Comparison of ENCODE assay signal across 21 cellular contexts in genomic region chr3:177039875-177040274, GRCh38.
DNase-seq lines count a peak whose midpoint lies in the region; ATAC-seq, FAIRE-seq and TF ChIP-seq lines count a peak whose summit lies in the region.
"Had no signal": no experiment of that assay in that cellular context is flagged by ENCODE, and none has a peak within 500 bp of the region (broad histone marks: within the 10 kb centered on the region; RNA-seq: fewer than 3 reads in every experiment).

No MANE protein-coding gene starts in this region.

- no peak for DNase-seq in activated T-cell treated with anti-CD3 and anti-CD28 coated beads, Interleukin-2, amount 50 U/mL, for 24 hours
- DNase-seq in activated T-cell treated with anti-CD3 and anti-CD28 coated beads for 4 hours = no peak
- no peak for DNase-seq in H1 (ENCODE audit: low read depth in 1 of 2, low spot score in 2 of 2)
- no peak for DNase-seq in gastrocnemius medialis
- no peak for DNase-seq in RKO (ENCODE audit: low spot score)
- DNase-seq in mucosa of gallbladder (ENCODE audit: low spot score) = no peak
- DNase-seq: 8988T; activated B cell treated with CpG ODN at 0.5 μM for 24 hours; anterior cingulate cortex; C1 segment of cervical spinal cord; KG1; NCI-H82; RPMI8226; stimulated activated CD4-positive, alpha-beta T cell treated with anti-CD3 and anti-CD28 coated beads, Interleukin-4, amount 100 ng/mL, for 1 hour; T-helper 1 cell had no signal

- H3K18ac ChIP-seq in H1 (ENCODE audit: extremely low read depth, low read length) = no peak overlapping the region

- H4K91ac ChIP-seq in H1 (replicated peaks; ENCODE audit: insufficient read length, low read length) = no peak overlapping the region

- no peak for FAIRE-seq in H1 (lab: Jason Lieb, UNC)
- FAIRE-seq: colon had no signal

- H3K4me3 ChIP-seq in KMS-11 (IDR thresholded peaks at IDR 0.05; ENCODE audit: insufficient read depth, low read depth, low read length) (no peak overlapping the region), H1 (ENCODE audit: extremely low read depth in 1 of 4, insufficient read depth in 2 of 4, low read depth in 3 of 4, low read length in 4 of 4) (no peak overlapping the region), gastrocnemius medialis (no peak overlapping the region)
- H3K4me3 ChIP-seq: tibial nerve had no signal

- CTCF ChIA-PET in H1 (lab: Charles Lee; ENCODE audit: partially characterized antibody) = interaction anchor here (1.1 kb wide), 1 partner anchor 11 kb away, joined by 3 read pairs; no protein-coding TSS in a partner anchor

- H3K14ac ChIP-seq in H1 (ENCODE audit: insufficient read length) = no peak overlapping the region

- H4K20me1 ChIP-seq in KMS-11 (ENCODE audit: insufficient read depth) (no peaks in the 10 kb centered on the region), H1 (replicated peaks in 1 of 2; ENCODE audit: control insufficient read depth in 1 of 2, insufficient read depth in 2 of 2, low read length in 2 of 2) (peaks cover 1 to 3% of the 10 kb centered on the region in 2 experiments)

- peak overlapping the region; percentile 4 for H3K27ac Mint-ChIP-seq in activated T-cell treated with anti-CD3 and anti-CD28 coated beads, Interleukin-2, amount 50 U/mL, for 24 hours
- H3K27ac Mint-ChIP-seq: activated B cell treated with CpG ODN at 0.5 μM for 24 hours had no signal

- H3K27me3 ChIP-seq in KMS-11 (ENCODE audit: insufficient read depth, low read depth) (no peaks in the 10 kb centered on the region), H1 (replicated peaks in 1 of 4; ENCODE audit: control insufficient read depth in 3 of 4, extremely low read depth in 1 of 4, insufficient read depth in 3 of 4, low read length in 3 of 4) (no peaks in the 10 kb centered on the region), gastrocnemius medialis (no peaks in the 10 kb centered on the region)
- H3K27me3 ChIP-seq: neutrophil, tibial nerve had no signal

- no peak overlapping the region for H2BK15ac ChIP-seq in H1 (ENCODE audit: low read length)

- ATAC-seq in gastrocnemius medialis (no peak), GM21723 (IDR thresholded peaks at IDR 0.05; ENCODE audit: unreplicated experiment) (no peak)

- H3K9me3 ChIP-seq in H1 (ENCODE audit: insufficient read depth in 2 of 2, low read depth in 1 of 2, low read length in 1 of 2) (no peaks in the 10 kb centered on the region), gastrocnemius medialis (no peaks in the 10 kb centered on the region)
- H3K9me3 ChIP-seq: neutrophil had no signal

- TF ChIP-seq RAD21 in H1 (IDR thresholded peaks at IDR 0.05 in 1 of 2, conservative IDR thresholded peaks at IDR 0.05 in 1 of 2; ENCODE audit: low read depth in 2 of 2, low read length in 2 of 2) = no peak

- H2AK5ac ChIP-seq in H1 (ENCODE audit: low read depth, low read length) = no peak overlapping the region

- peaks cover 96% of the 10 kb centered on the region for H3K36me3 Mint-ChIP-seq in activated T-cell treated with anti-CD3 and anti-CD28 coated beads, Interleukin-2, amount 50 U/mL, for 24 hours (ENCODE audit: low read depth)

- H3K4ac ChIP-seq in H1 (replicated peaks; ENCODE audit: insufficient read length, low read depth, low read length) = no peak overlapping the region

- H3K79me2 ChIP-seq in KMS-11 (ENCODE audit: insufficient read depth, low read depth) = peaks cover 17% of the 10 kb centered on the region
- peaks cover 0 to 5% of the 10 kb centered on the region in 2 experiments; a peak in 1 of 4 replicates for H3K79me2 ChIP-seq in H1 (ENCODE audit: control insufficient read depth in 1 of 2, insufficient read depth in 2 of 2, low read length in 2 of 2)

- H2AFZ ChIP-seq in KMS-11 (ENCODE audit: low read depth) (no peak overlapping the region), H1 (ENCODE audit: low read length) (no peak overlapping the region)

- TF ChIP-seq CTCF in KMS-11 (conservative IDR thresholded peaks at IDR 0.05; ENCODE audit: low read depth, low read length) (no peak), H1 (IDR thresholded peaks at IDR 0.05; ENCODE audit: control extremely low read depth in 1 of 3, insufficient read depth in 1 of 3, low read depth in 1 of 3, low read length in 3 of 3) (no peak), gastrocnemius medialis (IDR thresholded peaks at IDR 0.05 in 4 of 5, conservative IDR thresholded peaks at IDR 0.05 in 1 of 5) (no peak)

- no peak overlapping the region for H3K56ac ChIP-seq in H1 (replicated peaks; ENCODE audit: insufficient read length, low read depth, low read length)

- no peak for TF ChIP-seq EP300 in H1 (IDR thresholded peaks at IDR 0.05; ENCODE audit: borderline replicate concordance in 1 of 2, low read depth in 2 of 2, low read length in 2 of 2)

- H3K4me2 ChIP-seq in KMS-11 (0 out of 2 replicates have a peak overlapping the region, but pooled peaks have one; percentile 6), H1 (ENCODE audit: insufficient read depth in 1 of 2, low read depth in 2 of 2, low read length in 2 of 2) (no peak overlapping the region)

- TF ChIP-seq POLR2A in H1 (IDR thresholded peaks at IDR 0.05; ENCODE audit: control extremely low read depth in 1 of 2, low read depth in 2 of 2, low read length in 2 of 2) (no peak), gastrocnemius medialis (IDR thresholded peaks at IDR 0.05) (no peak)

- no peak overlapping the region for H2BK5ac ChIP-seq in H1 (ENCODE audit: low read depth, low read length)

- H3K23me2 ChIP-seq in H1 (ENCODE audit: low read depth, low read length) = no peaks in the 10 kb centered on the region

- H4K5ac ChIP-seq in H1 (ENCODE audit: insufficient read length, low read depth, low read length) = no peak overlapping the region

- H3K4me3 Mint-ChIP-seq in activated T-cell treated with anti-CD3 and anti-CD28 coated beads, Interleukin-2, amount 50 U/mL, for 24 hours = no peak overlapping the region
- H3K4me3 Mint-ChIP-seq: activated B cell treated with CpG ODN at 0.5 μM for 24 hours, mesothelial cell of epicardium had no signal

- peaks cover 57% of the 10 kb centered on the region for H3K4me1 Mint-ChIP-seq in activated T-cell treated with anti-CD3 and anti-CD28 coated beads, Interleukin-2, amount 50 U/mL, for 24 hours (ENCODE audit: low read depth)

- whole genome bisulfite sequencing in H1 (ENCODE audit: extremely low coverage in 1 of 2, insufficient coverage in 1 of 2, insufficient read length in 1 of 2, insufficient replicate concordance in 2 of 2, low coverage in 1 of 2, low lambda C conversion rate in 2 of 2, missing lambda C conversion rate in 1 of 2), 2 experiments = 94% methylated on average over 3 of the region's 3 CpGs; no CpG with 5 or more reads in 1 of the 2 experiments

- intact Hi-C loops in gastrocnemius medialis (cut with DNase I; ENCODE audit: low total_unique reads) = loop anchor here (5.0 to 10.0 kb wide), 3 partner anchors 88 to 775 kb away; no protein-coding TSS in a partner anchor

- no peaks in the 10 kb centered on the region for H3K9me3 Mint-ChIP-seq in activated T-cell treated with anti-CD3 and anti-CD28 coated beads, Interleukin-2, amount 50 U/mL, for 24 hours

- H3K9ac ChIP-seq in KMS-11 (no peak overlapping the region; the same call in 1 of the 2 replicates), H1 (replicated peaks in 1 of 4; ENCODE audit: extremely low read depth in 1 of 4, low read depth in 3 of 4, low read length in 3 of 4) (no peak overlapping the region)

- no peaks in the 10 kb centered on the region for H3K27me3 Mint-ChIP-seq in activated T-cell treated with anti-CD3 and anti-CD28 coated beads, Interleukin-2, amount 50 U/mL, for 24 hours
- H3K27me3 Mint-ChIP-seq: activated B cell treated with CpG ODN at 0.5 μM for 24 hours had no signal

- H4K8ac ChIP-seq in H1 (ENCODE audit: extremely low read depth, insufficient read depth, low read length) = no peak overlapping the region

- H3K36me3 ChIP-seq in KMS-11 (ENCODE audit: insufficient read depth) (peaks cover 10% of the 10 kb centered on the region; the same call in 1 of the 2 replicates), H1 (ENCODE audit: control insufficient read depth in 2 of 4, insufficient read depth in 4 of 4, low read length in 3 of 4) (peaks cover 2 to 48% (median 18%) of the 10 kb centered on the region in 4 experiments; a peak in 7 of 8 replicates), gastrocnemius medialis (peaks cover 0 to 19% of the 10 kb centered on the region in 2 donors)

- H3K27ac ChIP-seq in KMS-11 (peak overlapping the region; percentile 28; the same call in 1 of the 2 replicates), H1 (ENCODE audit: low read depth, low read length) (no peak overlapping the region), gastrocnemius medialis (peak overlapping the region; percentile 53 to 70 (median 62))
- H3K27ac ChIP-seq: neutrophil had no signal

- no peak overlapping the region for H2BK120ac ChIP-seq in H1 (replicated peaks; ENCODE audit: low read depth, low read length)

- no peak overlapping the region for H2BK12ac ChIP-seq in H1 (ENCODE audit: low read depth, low read length)

- H3K4me1 ChIP-seq in KMS-11 (ENCODE audit: low read depth, poor library complexity, severe bottlenecking) (peaks cover 45% of the 10 kb centered on the region), H1 (replicated peaks in 1 of 4; ENCODE audit: control insufficient read depth in 3 of 4, insufficient read depth in 4 of 4, low read length in 3 of 4) (peaks cover 0 to 4% (median 0%) of the 10 kb centered on the region in 4 experiments; a peak in 3 of 7 replicates), gastrocnemius medialis (peaks cover 42 to 44% of the 10 kb centered on the region in 2 donors)

- H2BK20ac ChIP-seq in H1 (ENCODE audit: low read length) = no peak overlapping the region

- POLR2A ChIA-PET in H1 (lab: Charles Lee; ENCODE audit: partially characterized antibody) = interaction anchor here (1.0 kb wide), 1 partner anchor 149 kb away, joined by 3 read pairs; no protein-coding TSS in a partner anchor

- H3K79me1 ChIP-seq in H1 (ENCODE audit: low read depth, low read length) = no peaks in the 10 kb centered on the region

- no peak overlapping the region for H3K23ac ChIP-seq in H1 (ENCODE audit: insufficient read length)

- in situ Hi-C loops in gastrocnemius medialis (cut with MboI; ENCODE audit: low sequenced_read_pairs in 4 of 4) = loop anchor here in 3 of 4 donors (25.0 kb wide), 2 partner anchors 747 to 1347 kb away; no protein-coding TSS in a partner anchor

TF ChIP-seq in H1, 55 proteins besides CTCF, POLR2A, EP300 and RAD21:
- TF ChIP-seq CREB1 (IDR thresholded peaks at IDR 0.05) (no peak), BACH1 (IDR thresholded peaks at IDR 0.05; ENCODE audit: low read length) (0 out of 2 replicates have a peak, but pooled peaks have one; percentile 34), SIRT6 (IDR thresholded peaks at IDR 0.05; ENCODE audit: low read length) (no peak), ZNF274 (IDR thresholded peaks at IDR 0.05; ENCODE audit: borderline replicate concordance, extremely low read depth, low read length) (no peak), MAFK (IDR thresholded peaks at IDR 0.05; ENCODE audit: low read depth, low read length) (no peak)
